In genomic region chr5:74167206-74167929, GRCh38 we compare ENCODE assay signal across 15 cellular contexts.
DNase-seq lines count a peak whose midpoint lies in the region; ATAC-seq, FAIRE-seq and TF ChIP-seq lines count a peak whose summit lies in the region.
"Had no signal": no experiment of that assay in that cellular context is flagged by ENCODE, and none has a peak within 500 bp of the region (broad histone marks: within the 10 kb centered on the region; RNA-seq: fewer than 3 reads in every experiment).

No MANE protein-coding gene starts in this region.

- H3K4me1 ChIP-seq in left ventricle myocardium inferior (peaks cover 28% of the 10 kb centered on the region), upper lobe of right lung (no peaks in the 10 kb centered on the region)

- peak overlapping the region; percentile 39 for H3K27ac ChIP-seq in left ventricle myocardium inferior (replicated peaks)
- H3K27ac ChIP-seq in WERI-Rb-1 = no peak overlapping the region
- no peak overlapping the region for H3K27ac ChIP-seq in CD4-positive, alpha-beta T cell (ENCODE audit: low read depth, low read length)
- H3K27ac ChIP-seq in upper lobe of right lung = no peak overlapping the region
- H3K27ac ChIP-seq: thoracic aorta had no signal

- H3K27me3 Mint-ChIP-seq in CD4-positive, alpha-beta T cell = no peaks in the 10 kb centered on the region

- TF ChIP-seq POLR2A in GM12891 (IDR thresholded peaks at IDR 0.05; ENCODE audit: low read depth, low read length) = no peak

- CTCF ChIA-PET in CD4-positive, alpha-beta T cell (lab: Charles Lee) = no interaction called here

- H3K27ac Mint-ChIP-seq in CD4-positive, alpha-beta T cell = no peak overlapping the region
- H3K27ac Mint-ChIP-seq: natural killer cell treated with Interleukin-12 subunit alpha and Interleukin-12 subunit beta and Interleukin-15 and Interleukin-18, amount 100 ng/mL, for 72 hours had no signal

- intact Hi-C loops in left ventricle myocardium inferior (cut with micrococcal nuclease) = no loop called here
- intact Hi-C loops in cardiac septum (cut with DNase I) = no loop called here
- intact Hi-C loops in CD4-positive, alpha-beta T cell (cut with DNase I, micrococcal nuclease) = no loop called here
- intact Hi-C loops in upper lobe of right lung (cut with DNase I) = no loop called here

- ATAC-seq in CD4-positive, alpha-beta T cell (ENCODE audit: poor library complexity) = no peak
- no peak for ATAC-seq in upper lobe of right lung
- ATAC-seq: natural killer cell treated with Interleukin-12 subunit alpha and Interleukin-12 subunit beta and Interleukin-15 and Interleukin-18, amount 100 ng/mL, for 72 hours had no signal

- H3K36me3 ChIP-seq in left ventricle myocardium inferior = no peaks in the 10 kb centered on the region
- H3K36me3 ChIP-seq in WERI-Rb-1 = no peaks in the 10 kb centered on the region
- H3K36me3 ChIP-seq in upper lobe of right lung = no peaks in the 10 kb centered on the region
- H3K36me3 ChIP-seq: thoracic aorta had no signal

- in situ Hi-C loops in astrocyte of the cerebellum (cut with HindIII; ENCODE audit: low sequenced_read_pairs) = no loop called here

- POLR2A ChIA-PET in CD4-positive, alpha-beta T cell (lab: Charles Lee) = no interaction called here

- H3K36me3 Mint-ChIP-seq in CD4-positive, alpha-beta T cell (ENCODE audit: low read depth) = no peaks in the 10 kb centered on the region
- H3K36me3 Mint-ChIP-seq: natural killer cell treated with Interleukin-12 subunit alpha and Interleukin-12 subunit beta and Interleukin-15 and Interleukin-18, amount 100 ng/mL, for 72 hours had no signal

- H3K4me3 ChIP-seq in left ventricle myocardium inferior (no peak overlapping the region), astrocyte of the cerebellum (ENCODE audit: low read depth, low read length) (no peak overlapping the region), WERI-Rb-1 (ENCODE audit: low read depth, low read length) (no peak overlapping the region), upper lobe of right lung (no peak overlapping the region)
- H3K4me3 ChIP-seq: thoracic aorta had no signal

- no peaks in the 10 kb centered on the region for H3K9me3 Mint-ChIP-seq in CD4-positive, alpha-beta T cell
- H3K9me3 Mint-ChIP-seq: natural killer cell treated with Interleukin-12 subunit alpha and Interleukin-12 subunit beta and Interleukin-15 and Interleukin-18, amount 100 ng/mL, for 72 hours had no signal

- no peak for FAIRE-seq in GM12891 (lab: Jason Lieb, UNC)
- FAIRE-seq: colon had no signal

- TF ChIP-seq CTCF in left ventricle myocardium inferior (IDR thresholded peaks at IDR 0.05; ENCODE audit: borderline replicate concordance) (no peak), astrocyte of the cerebellum (IDR thresholded peaks at IDR 0.05; ENCODE audit: low read depth, low read length, missing control alignments) (no peak), WERI-Rb-1 (IDR thresholded peaks at IDR 0.05; ENCODE audit: low read depth, low read length) (no peak), upper lobe of right lung (IDR thresholded peaks at IDR 0.05) (no peak)
- no peak for TF ChIP-seq CTCF in CD4-positive, alpha-beta T cell (IDR thresholded peaks at IDR 0.05)

- no peaks in the 10 kb centered on the region for H3K4me1 Mint-ChIP-seq in CD4-positive, alpha-beta T cell (ENCODE audit: low read depth)

- H3K9me3 ChIP-seq in left ventricle myocardium inferior (replicated peaks) (no peaks in the 10 kb centered on the region), WERI-Rb-1 (ENCODE audit: severe bottlenecking) (no peaks in the 10 kb centered on the region), upper lobe of right lung (no peaks in the 10 kb centered on the region)
- H3K9me3 ChIP-seq in CD4-positive, alpha-beta T cell (ENCODE audit: control insufficient read depth, low read length) = no peaks in the 10 kb centered on the region
- H3K9me3 ChIP-seq: thoracic aorta had no signal

- H3K27me3 ChIP-seq in left ventricle myocardium inferior (ENCODE audit: low read depth) (no peaks in the 10 kb centered on the region), WERI-Rb-1 (ENCODE audit: insufficient read depth, low read depth, severe bottlenecking) (no peaks in the 10 kb centered on the region), upper lobe of right lung (no peaks in the 10 kb centered on the region)
- H3K27me3 ChIP-seq in CD4-positive, alpha-beta T cell (ENCODE audit: control insufficient read depth, insufficient read depth, low read length) = no peaks in the 10 kb centered on the region

- DNase-seq in left ventricle myocardium inferior (no peak), cardiac septum (ENCODE audit: low spot score) (no peak), astrocyte of the cerebellum (ENCODE audit: low read depth) (peak; percentile 72), hepatic stellate cell (ENCODE audit: low spot score) (peak; percentile 41), GM12891 (ENCODE audit: insufficient read length, low spot score) (no peak), WERI-Rb-1 (no peak), upper lobe of right lung (no peak)
- DNase-seq in CD4-positive, alpha-beta T cell = no peak
- DNase-seq: activated CD8-positive, alpha-beta memory T cell treated with anti-CD3 and anti-CD28 coated beads, Interleukin-2, amount 50 U/mL, for 48 hours; AML-193; NCI-H526; stimulated activated CD4-positive, alpha-beta T cell treated with anti-CD3 and anti-CD28 coated beads, Interleukin-1b, Interleukin-23, amount 100 ng/mL, for 48 hours had no signal

- H3K4me3 Mint-ChIP-seq in CD4-positive, alpha-beta T cell = no peak overlapping the region
- H3K4me3 Mint-ChIP-seq: natural killer cell treated with Interleukin-12 subunit alpha and Interleukin-12 subunit beta and Interleukin-15 and Interleukin-18, amount 100 ng/mL, for 72 hours had no signal

TF ChIP-seq in GM12891, 5 proteins besides CTCF, POLR2A, EP300 and RAD21:
- TF ChIP-seq PAX5 (IDR thresholded peaks at IDR 0.05; ENCODE audit: insufficient read depth, low read length, severe bottlenecking) (no peak), POU2F2 (IDR thresholded peaks at IDR 0.05; ENCODE audit: low read depth, low read length) (no peak), SPI1 (IDR thresholded peaks at IDR 0.05; ENCODE audit: low read depth, low read length) (no peak), POLR2AphosphoS5 (IDR thresholded peaks at IDR 0.05; ENCODE audit: low read depth, low read length) (no peak), TAF1 (IDR thresholded peaks at IDR 0.05; ENCODE audit: low read depth, low read length) (no peak)

Comparison
In these comparisons a context has a peak if more than half of its experiments do, and no peak if none do; other contexts are left out.
1. DNase-seq: peak in astrocyte of the cerebellum (single experiment) and hepatic stellate cell (single experiment); none in left ventricle myocardium inferior (single experiment), cardiac septum (single experiment), GM12891 (single experiment), WERI-Rb-1 (single experiment), CD4-positive, alpha-beta T cell (0 of 10) and upper lobe of right lung (single experiment).